24 cellular contexts compared by ENCODE assay signal in the genomic region with DNA sequence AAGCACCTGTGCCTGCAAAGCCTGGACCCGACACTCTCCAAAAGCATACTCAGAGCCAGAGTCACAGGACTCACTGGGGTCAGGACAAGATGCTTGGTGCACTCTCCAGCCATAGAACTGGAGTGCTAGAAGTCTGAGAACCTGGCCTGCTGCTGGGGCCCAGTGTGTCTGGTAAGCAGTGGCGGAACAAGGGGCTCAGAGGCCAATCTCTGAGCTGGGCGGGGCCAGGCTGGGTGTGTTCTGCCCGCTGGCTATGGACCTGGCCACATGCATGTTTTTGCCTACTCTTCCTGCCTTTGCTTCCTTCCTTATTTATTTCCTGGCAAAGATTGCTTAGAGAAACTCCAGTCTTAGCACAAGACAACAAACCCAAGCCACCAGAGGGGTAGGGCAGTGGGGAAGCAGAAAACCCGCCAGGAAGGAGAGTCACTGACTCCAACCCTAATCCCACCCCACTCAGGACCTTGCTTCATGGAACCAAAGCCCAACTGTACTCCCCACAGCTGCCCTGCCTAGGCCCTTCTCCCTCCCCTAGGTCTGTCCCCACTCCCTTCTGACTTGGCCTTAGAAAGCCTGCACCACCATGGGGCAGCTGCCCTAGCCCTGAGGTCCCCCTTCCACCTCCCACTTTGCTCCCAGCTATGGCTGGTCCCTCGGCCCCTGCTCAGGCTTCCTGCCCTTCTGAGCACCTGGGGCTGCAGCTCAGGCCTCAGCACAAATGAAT.
"Had no signal": no experiment of that assay in that cellular context is flagged by ENCODE, and none has a peak within 500 bp of the region (broad histone marks: within the 10 kb centered on the region; RNA-seq: fewer than 3 reads in every experiment).

No MANE protein-coding gene starts in this region.

- ATAC-seq: activated T-cell treated with anti-CD3 and anti-CD28 coated beads, Interleukin-2, amount 50 U/mL, for 72 hours; natural killer cell; sciatic nerve; stimulated activated naive B cell treated with anti-CD40 and anti-IgM and Interleukin-4, amounts not matched to agents 10 μg/mL and 1 μg/mL and 100 μg/mL, for 72 hours had no signal

- H3K36me3 ChIP-seq: colonic mucosa, left ventricle myocardium inferior, tibial nerve had no signal

- H3K4me3 Mint-ChIP-seq: activated naive CD8-positive, alpha-beta T cell; activated T-cell treated with anti-CD3 and anti-CD28 coated beads, Interleukin-2, amount 50 U/mL, for 72 hours; natural killer cell; stimulated activated naive B cell treated with anti-CD40 and anti-IgM and Interleukin-4, amounts not matched to agents 10 μg/mL and 1 μg/mL and 100 μg/mL, for 72 hours; T-helper 2 cell treated with Interferon-gamma antibody and Interleukin-4, amounts not matched to agents 5 μg/mL and 100 μg/mL, for 36 hours had no signal

- H3K9me3 ChIP-seq: colonic mucosa, left ventricle myocardium inferior, tibial nerve had no signal

- H3K27ac ChIP-seq: colonic mucosa, left ventricle myocardium inferior, skin epidermis, tibial nerve, VCaP had no signal

- H3K36me3 Mint-ChIP-seq: activated naive CD8-positive, alpha-beta T cell; natural killer cell; stimulated activated naive B cell treated with anti-CD40 and anti-IgM and Interleukin-4, amounts not matched to agents 10 μg/mL and 1 μg/mL and 100 μg/mL, for 72 hours had no signal

- DNase-seq: activated CD4-positive, alpha-beta T cell treated with anti-CD3 and anti-CD28 coated beads for 4 hours; activated CD4-positive, alpha-beta T cell treated with anti-CD3 and anti-CD28 coated beads, Interleukin-2, amount 50 U/mL, for 4 hours; activated naive CD4-positive, alpha-beta T cell treated with Interleukin-2 at 50 U/mL for 16 hours; activated T-cell treated with anti-CD3 and anti-CD28 coated beads for 4 hours; activated T-cell treated with anti-CD3 and anti-CD28 coated beads, Interleukin-2, amount 50 U/mL, for 72 hours; anterior cingulate cortex; colonic mucosa; effector memory CD4-positive, alpha-beta T cell; left ventricle myocardium inferior; mesendoderm; natural killer cell; stimulated activated CD4-positive, alpha-beta T cell treated with anti-CD3 and anti-CD28 coated beads, Interleukin-1b, Interleukin-23, amount 100 ng/mL, for 48 hours; stimulated activated CD4-positive, alpha-beta T cell treated with anti-CD3 and anti-CD28 coated beads, Interleukin-4, amount 100 ng/mL, for 4 hours; stimulated activated CD8-positive, alpha-beta memory T cell treated with anti-CD3 and anti-CD28 coated beads, Interleukin-4, amount 100 ng/mL, for 48 hours; stimulated activated naive B cell treated with anti-CD40 and anti-IgM and Interleukin-4, amounts not matched to agents 10 μg/mL and 1 μg/mL and 100 μg/mL, for 72 hours; T-helper 1 cell had no signal

- H3K9me3 Mint-ChIP-seq: stimulated activated naive B cell treated with anti-CD40 and anti-IgM and Interleukin-4, amounts not matched to agents 10 μg/mL and 1 μg/mL and 100 μg/mL, for 72 hours; T-helper 2 cell treated with Interferon-gamma antibody and Interleukin-4, amounts not matched to agents 5 μg/mL and 100 μg/mL, for 36 hours had no signal

- H3K4me3 ChIP-seq: colonic mucosa, left ventricle myocardium inferior, lung, skin epidermis, tibial nerve had no signal

- H3K27ac Mint-ChIP-seq: activated naive CD8-positive, alpha-beta T cell; activated T-cell treated with anti-CD3 and anti-CD28 coated beads, Interleukin-2, amount 50 U/mL, for 72 hours; natural killer cell; progenitor cell of endocrine pancreas; stimulated activated naive B cell treated with anti-CD40 and anti-IgM and Interleukin-4, amounts not matched to agents 10 μg/mL and 1 μg/mL and 100 μg/mL, for 72 hours; T-helper 2 cell treated with Interferon-gamma antibody and Interleukin-4, amounts not matched to agents 5 μg/mL and 100 μg/mL, for 36 hours had no signal
